Comparison of ENCODE assay signal across 16 cellular contexts in genomic region chr16:28842696-28843095, GRCh38.
"Had no signal": no experiment of that assay in that cellular context is flagged by ENCODE, and none has a peak within 500 bp of the region (broad histone marks: within the 10 kb centered on the region; RNA-seq: fewer than 3 reads in every experiment).

No MANE protein-coding gene starts in this region.

- H3K27me3 Mint-ChIP-seq: activated CD4-positive, alpha-beta memory T cell treated with anti-CD3 and anti-CD28 coated beads, Interleukin-2, amount 10 ng/mL, durations not matched to agents 7 days and 5 days had no signal

- DNase-seq: activated CD4-positive, alpha-beta memory T cell treated with anti-CD3 and anti-CD28 coated beads, Interleukin-2, amount 10 ng/mL, durations not matched to agents 7 days and 5 days; activated effector memory CD4-positive, alpha-beta T cell treated with Interleukin-2 at 50 U/mL for 16 hours; dorsolateral prefrontal cortex; glutamatergic neuron; immature natural killer cell; lower lobe of right lung; midbrain; SIG-M5; stimulated activated CD4-positive, alpha-beta T cell treated with anti-CD3 and anti-CD28 coated beads, Interleukin-12 subunit alpha, Interleukin-12 subunit beta, amount 100 ng/mL, for 4 hours; stimulated activated CD4-positive, alpha-beta T cell treated with anti-CD3 and anti-CD28 coated beads, Interleukin-2, amount 100 ng/mL, for 48 hours; stimulated activated CD8-positive, alpha-beta memory T cell treated with anti-CD3 and anti-CD28 coated beads, Interleukin-4, amount 100 ng/mL, for 48 hours; T1000; uterus had no signal

- H3K27ac ChIP-seq: breast epithelium, dorsolateral prefrontal cortex, lower lobe of right lung, uterus, VCaP had no signal

- H3K9me3 Mint-ChIP-seq: activated CD4-positive, alpha-beta memory T cell treated with anti-CD3 and anti-CD28 coated beads, Interleukin-2, amount 10 ng/mL, durations not matched to agents 7 days and 5 days; immature natural killer cell had no signal

- H3K9me3 ChIP-seq: breast epithelium, lower lobe of right lung, uterus had no signal

- ATAC-seq: esophagus mucosa, lower lobe of right lung had no signal

- H3K4me3 ChIP-seq: breast epithelium, dorsolateral prefrontal cortex, lower lobe of right lung, uterus had no signal

- H3K27ac Mint-ChIP-seq: activated CD4-positive, alpha-beta memory T cell treated with anti-CD3 and anti-CD28 coated beads, Interleukin-2, amount 10 ng/mL, durations not matched to agents 7 days and 5 days had no signal

- H3K4me3 Mint-ChIP-seq: activated CD4-positive, alpha-beta memory T cell treated with anti-CD3 and anti-CD28 coated beads, Interleukin-2, amount 10 ng/mL, durations not matched to agents 7 days and 5 days; immature natural killer cell had no signal

- H3K27me3 ChIP-seq: breast epithelium, dorsolateral prefrontal cortex, uterus had no signal
